ENCODE assay signal across 1 cellular context in genomic region chr3:46899151-46900006, GRCh38.
TF ChIP-seq lines count a peak whose summit lies in the region.

No MANE protein-coding gene starts in this region.

TF ChIP-seq in WTC11, 78 proteins besides CTCF, POLR2A, EP300 and RAD21 (continued from another document):
- TF ChIP-seq ZNF317 (CRISPR knock-in tag; IDR thresholded peaks at IDR 0.05; ENCODE audit: borderline replicate concordance, low read depth): no peak
- no peak for TF ChIP-seq PRRX2 (CRISPR knock-in tag; IDR thresholded peaks at IDR 0.05)
- no peak for TF ChIP-seq ELF4 (CRISPR knock-in tag; IDR thresholded peaks at IDR 0.05; ENCODE audit: low read depth)
- TF ChIP-seq, protein P1, sequence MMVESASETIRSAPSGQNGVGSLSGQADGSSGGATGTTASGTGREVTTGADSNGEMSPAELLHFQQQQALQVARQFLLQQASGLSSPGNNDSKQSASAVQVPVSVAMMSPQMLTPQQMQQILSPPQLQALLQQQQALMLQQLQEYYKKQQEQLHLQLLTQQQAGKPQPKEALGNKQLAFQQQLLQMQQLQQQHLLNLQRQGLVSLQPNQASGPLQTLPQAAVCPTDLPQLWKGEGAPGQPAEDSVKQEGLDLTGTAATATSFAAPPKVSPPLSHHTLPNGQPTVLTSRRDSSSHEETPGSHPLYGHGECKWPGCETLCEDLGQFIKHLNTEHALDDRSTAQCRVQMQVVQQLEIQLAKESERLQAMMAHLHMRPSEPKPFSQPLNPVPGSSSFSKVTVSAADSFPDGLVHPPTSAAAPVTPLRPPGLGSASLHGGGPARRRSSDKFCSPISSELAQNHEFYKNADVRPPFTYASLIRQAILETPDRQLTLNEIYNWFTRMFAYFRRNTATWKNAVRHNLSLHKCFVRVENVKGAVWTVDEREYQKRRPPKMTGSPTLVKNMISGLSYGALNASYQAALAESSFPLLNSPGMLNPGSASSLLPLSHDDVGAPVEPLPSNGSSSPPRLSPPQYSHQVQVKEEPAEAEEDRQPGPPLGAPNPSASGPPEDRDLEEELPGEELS (CRISPR knock-in tag; IDR thresholded peaks at IDR 0.05): no peak
- TF ChIP-seq, protein P2, sequence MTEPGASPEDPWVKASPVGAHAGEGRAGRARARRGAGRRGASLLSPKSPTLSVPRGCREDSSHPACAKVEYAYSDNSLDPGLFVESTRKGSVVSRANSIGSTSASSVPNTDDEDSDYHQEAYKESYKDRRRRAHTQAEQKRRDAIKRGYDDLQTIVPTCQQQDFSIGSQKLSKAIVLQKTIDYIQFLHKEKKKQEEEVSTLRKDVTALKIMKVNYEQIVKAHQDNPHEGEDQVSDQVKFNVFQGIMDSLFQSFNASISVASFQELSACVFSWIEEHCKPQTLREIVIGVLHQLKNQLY (CRISPR knock-in tag; IDR thresholded peaks at IDR 0.05): no peak
- no peak for TF ChIP-seq KAT7 (CRISPR knock-in tag; IDR thresholded peaks at IDR 0.05; ENCODE audit: borderline replicate concordance)
- no peak for TF ChIP-seq STAT6 (CRISPR knock-in tag; conservative IDR thresholded peaks at IDR 0.05; ENCODE audit: low read depth)
- TF ChIP-seq SP1 (CRISPR knock-in tag; conservative IDR thresholded peaks at IDR 0.05): no peak
- TF ChIP-seq CREM (CRISPR knock-in tag; IDR thresholded peaks at IDR 0.05): no peak
- no peak for TF ChIP-seq TEAD4 (CRISPR knock-in tag; IDR thresholded peaks at IDR 0.05)
- no peak for TF ChIP-seq NR3C1 (CRISPR knock-in tag; conservative IDR thresholded peaks at IDR 0.05; ENCODE audit: low read depth)
- no peak for TF ChIP-seq TCF7 (CRISPR knock-in tag; IDR thresholded peaks at IDR 0.05; ENCODE audit: low read depth)
- TF ChIP-seq ZMAT4 (CRISPR knock-in tag; IDR thresholded peaks at IDR 0.05): no peak
- no peak for TF ChIP-seq GABPB1 (CRISPR knock-in tag; IDR thresholded peaks at IDR 0.05)
- TF ChIP-seq HMGXB4 (CRISPR knock-in tag; IDR thresholded peaks at IDR 0.05): no peak
